In the genomic region with DNA sequence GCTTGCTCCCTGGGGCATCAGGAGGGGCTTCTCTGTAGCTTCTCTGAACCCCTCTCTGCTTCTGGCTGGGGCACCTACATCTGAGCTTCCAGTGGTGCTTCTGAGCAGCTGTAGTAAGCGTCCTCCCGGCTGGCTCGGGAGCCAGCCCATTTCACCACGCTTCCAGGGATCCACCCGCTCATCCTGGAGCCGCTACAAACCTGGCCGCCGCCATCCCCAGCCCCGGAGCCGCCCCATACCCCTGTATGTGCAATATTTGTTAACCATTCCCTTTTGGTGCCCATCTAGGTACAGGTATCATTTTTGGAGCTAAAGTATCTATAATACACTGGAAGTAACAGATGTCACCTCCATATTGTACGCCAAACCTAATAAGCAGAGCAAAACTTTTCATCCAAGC, we compare ENCODE assay signal across 7 cellular contexts. TPM values are rescaled to one million over a fixed set of nuclear protein-coding genes. Genes with fewer than 3 reads are reported as not detected.
"Had no signal": no experiment of that assay in that cellular context is flagged by ENCODE, and none has a peak within 500 bp of the region (broad histone marks: within the 10 kb centered on the region; RNA-seq: fewer than 3 reads in every experiment).

No MANE protein-coding gene starts in this region.

RNA-seq across cellular contexts. Expression of a gene that starts 7.0 kb away (rescaled TPM):
- total RNA-seq: HT-29, NCI-H460, PC-9, Peyer's patch, RPMI7951, SK-MEL-5 had no signal
- polyA plus RNA-seq: SK-N-SH had no signal
